Comparison of ENCODE assay signal across 1 cellular context in the genomic region with DNA sequence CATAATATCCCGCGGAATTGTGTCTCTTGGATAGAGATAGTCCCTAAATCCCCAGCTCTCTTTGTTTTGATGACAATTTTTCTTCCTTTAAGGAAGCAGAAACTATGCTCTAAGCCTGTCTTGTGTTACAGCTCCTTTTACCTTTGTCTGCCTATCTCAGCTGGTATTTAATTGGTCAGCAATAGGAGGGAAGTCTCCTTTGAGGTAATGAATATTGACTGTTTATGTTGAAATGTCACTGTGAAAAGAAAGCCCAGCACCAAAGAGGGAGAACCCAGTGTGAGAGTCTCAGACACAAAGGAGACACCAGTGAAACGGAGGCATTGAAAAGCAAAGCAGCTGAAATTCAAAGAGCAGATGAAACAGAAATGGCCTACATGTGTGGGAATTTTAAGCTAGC.
TF ChIP-seq lines count a peak whose summit lies in the region.

No MANE protein-coding gene starts in this region.

TF ChIP-seq in WTC11, 78 proteins besides CTCF, POLR2A, EP300 and RAD21 (continued from another document):
- TF ChIP-seq, protein P1, sequence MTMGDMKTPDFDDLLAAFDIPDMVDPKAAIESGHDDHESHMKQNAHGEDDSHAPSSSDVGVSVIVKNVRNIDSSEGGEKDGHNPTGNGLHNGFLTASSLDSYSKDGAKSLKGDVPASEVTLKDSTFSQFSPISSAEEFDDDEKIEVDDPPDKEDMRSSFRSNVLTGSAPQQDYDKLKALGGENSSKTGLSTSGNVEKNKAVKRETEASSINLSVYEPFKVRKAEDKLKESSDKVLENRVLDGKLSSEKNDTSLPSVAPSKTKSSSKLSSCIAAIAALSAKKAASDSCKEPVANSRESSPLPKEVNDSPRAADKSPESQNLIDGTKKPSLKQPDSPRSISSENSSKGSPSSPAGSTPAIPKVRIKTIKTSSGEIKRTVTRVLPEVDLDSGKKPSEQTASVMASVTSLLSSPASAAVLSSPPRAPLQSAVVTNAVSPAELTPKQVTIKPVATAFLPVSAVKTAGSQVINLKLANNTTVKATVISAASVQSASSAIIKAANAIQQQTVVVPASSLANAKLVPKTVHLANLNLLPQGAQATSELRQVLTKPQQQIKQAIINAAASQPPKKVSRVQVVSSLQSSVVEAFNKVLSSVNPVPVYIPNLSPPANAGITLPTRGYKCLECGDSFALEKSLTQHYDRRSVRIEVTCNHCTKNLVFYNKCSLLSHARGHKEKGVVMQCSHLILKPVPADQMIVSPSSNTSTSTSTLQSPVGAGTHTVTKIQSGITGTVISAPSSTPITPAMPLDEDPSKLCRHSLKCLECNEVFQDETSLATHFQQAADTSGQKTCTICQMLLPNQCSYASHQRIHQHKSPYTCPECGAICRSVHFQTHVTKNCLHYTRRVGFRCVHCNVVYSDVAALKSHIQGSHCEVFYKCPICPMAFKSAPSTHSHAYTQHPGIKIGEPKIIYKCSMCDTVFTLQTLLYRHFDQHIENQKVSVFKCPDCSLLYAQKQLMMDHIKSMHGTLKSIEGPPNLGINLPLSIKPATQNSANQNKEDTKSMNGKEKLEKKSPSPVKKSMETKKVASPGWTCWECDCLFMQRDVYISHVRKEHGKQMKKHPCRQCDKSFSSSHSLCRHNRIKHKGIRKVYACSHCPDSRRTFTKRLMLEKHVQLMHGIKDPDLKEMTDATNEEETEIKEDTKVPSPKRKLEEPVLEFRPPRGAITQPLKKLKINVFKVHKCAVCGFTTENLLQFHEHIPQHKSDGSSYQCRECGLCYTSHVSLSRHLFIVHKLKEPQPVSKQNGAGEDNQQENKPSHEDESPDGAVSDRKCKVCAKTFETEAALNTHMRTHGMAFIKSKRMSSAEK (CRISPR knock-in tag; IDR thresholded peaks at IDR 0.05; ENCODE audit: borderline replicate concordance) = no peak
- no peak for TF ChIP-seq ZNF138 (CRISPR knock-in tag; conservative IDR thresholded peaks at IDR 0.05)
- TF ChIP-seq, protein P2, sequence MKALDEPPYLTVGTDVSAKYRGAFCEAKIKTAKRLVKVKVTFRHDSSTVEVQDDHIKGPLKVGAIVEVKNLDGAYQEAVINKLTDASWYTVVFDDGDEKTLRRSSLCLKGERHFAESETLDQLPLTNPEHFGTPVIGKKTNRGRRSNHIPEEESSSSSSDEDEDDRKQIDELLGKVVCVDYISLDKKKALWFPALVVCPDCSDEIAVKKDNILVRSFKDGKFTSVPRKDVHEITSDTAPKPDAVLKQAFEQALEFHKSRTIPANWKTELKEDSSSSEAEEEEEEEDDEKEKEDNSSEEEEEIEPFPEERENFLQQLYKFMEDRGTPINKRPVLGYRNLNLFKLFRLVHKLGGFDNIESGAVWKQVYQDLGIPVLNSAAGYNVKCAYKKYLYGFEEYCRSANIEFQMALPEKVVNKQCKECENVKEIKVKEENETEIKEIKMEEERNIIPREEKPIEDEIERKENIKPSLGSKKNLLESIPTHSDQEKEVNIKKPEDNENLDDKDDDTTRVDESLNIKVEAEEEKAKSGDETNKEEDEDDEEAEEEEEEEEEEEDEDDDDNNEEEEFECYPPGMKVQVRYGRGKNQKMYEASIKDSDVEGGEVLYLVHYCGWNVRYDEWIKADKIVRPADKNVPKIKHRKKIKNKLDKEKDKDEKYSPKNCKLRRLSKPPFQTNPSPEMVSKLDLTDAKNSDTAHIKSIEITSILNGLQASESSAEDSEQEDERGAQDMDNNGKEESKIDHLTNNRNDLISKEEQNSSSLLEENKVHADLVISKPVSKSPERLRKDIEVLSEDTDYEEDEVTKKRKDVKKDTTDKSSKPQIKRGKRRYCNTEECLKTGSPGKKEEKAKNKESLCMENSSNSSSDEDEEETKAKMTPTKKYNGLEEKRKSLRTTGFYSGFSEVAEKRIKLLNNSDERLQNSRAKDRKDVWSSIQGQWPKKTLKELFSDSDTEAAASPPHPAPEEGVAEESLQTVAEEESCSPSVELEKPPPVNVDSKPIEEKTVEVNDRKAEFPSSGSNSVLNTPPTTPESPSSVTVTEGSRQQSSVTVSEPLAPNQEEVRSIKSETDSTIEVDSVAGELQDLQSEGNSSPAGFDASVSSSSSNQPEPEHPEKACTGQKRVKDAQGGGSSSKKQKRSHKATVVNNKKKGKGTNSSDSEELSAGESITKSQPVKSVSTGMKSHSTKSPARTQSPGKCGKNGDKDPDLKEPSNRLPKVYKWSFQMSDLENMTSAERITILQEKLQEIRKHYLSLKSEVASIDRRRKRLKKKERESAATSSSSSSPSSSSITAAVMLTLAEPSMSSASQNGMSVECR (CRISPR knock-in tag; IDR thresholded peaks at IDR 0.05; ENCODE audit: borderline replicate concordance) = no peak
- TF ChIP-seq, protein P3, sequence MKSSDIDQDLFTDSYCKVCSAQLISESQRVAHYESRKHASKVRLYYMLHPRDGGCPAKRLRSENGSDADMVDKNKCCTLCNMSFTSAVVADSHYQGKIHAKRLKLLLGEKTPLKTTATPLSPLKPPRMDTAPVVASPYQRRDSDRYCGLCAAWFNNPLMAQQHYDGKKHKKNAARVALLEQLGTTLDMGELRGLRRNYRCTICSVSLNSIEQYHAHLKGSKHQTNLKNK (CRISPR knock-in tag; IDR thresholded peaks at IDR 0.05) = no peak
- TF ChIP-seq OVOL2 (CRISPR knock-in tag; IDR thresholded peaks at IDR 0.05; ENCODE audit: borderline replicate concordance) = no peak
